In genomic region chrX:49110417-49110816, GRCh38 we compare ENCODE assay signal across 1 cellular context.
TF ChIP-seq lines count a peak whose summit lies in the region.

No MANE protein-coding gene starts in this region.

TF ChIP-seq in K562, 482 proteins besides CTCF, POLR2A, EP300 and RAD21:
- TF ChIP-seq ZBTB40 (IDR thresholded peaks at IDR 0.05) (no peak), ZBTB40 (CRISPR knock-in tag; IDR thresholded peaks at IDR 0.05) (no peak), RBM25 (IDR thresholded peaks at IDR 0.05; ENCODE audit: low read depth, low read length, severe bottlenecking) (peak; percentile 30), CLOCK (CRISPR knock-in tag; IDR thresholded peaks at IDR 0.05; ENCODE audit: borderline replicate concordance) (no peak), KAT7 (CRISPR knock-in tag; IDR thresholded peaks at IDR 0.05; ENCODE audit: borderline replicate concordance) (no peak)
